Comparison of ENCODE assay signal across 8 cellular contexts in the genomic region with DNA sequence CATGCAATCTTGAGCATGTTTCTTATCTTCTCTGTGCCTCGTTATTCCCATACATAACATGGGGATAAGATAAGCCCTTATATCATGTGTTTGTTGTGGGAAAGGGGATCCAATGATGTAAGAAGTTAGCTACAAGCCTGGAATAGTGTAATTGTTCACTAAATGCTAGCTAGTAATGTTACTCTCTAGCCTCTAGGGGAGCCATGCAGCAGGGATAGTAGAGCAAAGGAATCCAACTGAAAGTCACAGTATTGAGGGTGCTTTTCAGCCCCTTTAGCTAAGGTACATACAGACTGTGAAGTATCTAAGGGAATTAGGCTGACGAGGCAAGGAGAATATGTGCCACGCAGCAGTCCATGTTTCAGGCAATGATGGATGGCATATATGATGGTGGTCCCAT. TPM values are rescaled to one million over a fixed set of nuclear protein-coding genes. Genes with fewer than 3 reads are reported as not detected.
DNase-seq lines count a peak whose midpoint lies in the region; ATAC-seq and TF ChIP-seq lines count a peak whose summit lies in the region.

No MANE protein-coding gene starts in this region.

- H3K9me3 Mint-ChIP-seq in activated naive CD8-positive, alpha-beta T cell treated with anti-CD3 and anti-CD28 coated beads, Interleukin-2, amount 10 ng/mL, durations not matched to agents 7 days and 5 days, result no peaks in the 10 kb centered on the region
- no peaks in the 10 kb centered on the region for H3K9me3 Mint-ChIP-seq in activated naive CD8-positive, alpha-beta T cell treated with anti-CD3 and anti-CD28 coated beads, Interleukin-2, amount 50 U/mL, for 24 hours
- no peaks in the 10 kb centered on the region for H3K9me3 Mint-ChIP-seq in activated T-cell treated with anti-CD3 and anti-CD28 coated beads, Interleukin-2, amount 50 U/mL, for 4 hours

- no peak for DNase-seq in activated naive CD8-positive, alpha-beta T cell treated with anti-CD3 and anti-CD28 coated beads, Interleukin-2, amount 10 ng/mL, durations not matched to agents 7 days and 5 days
- DNase-seq in activated naive CD8-positive, alpha-beta T cell treated with anti-CD3 and anti-CD28 coated beads, Interleukin-2, amount 50 U/mL, for 24 hours, result no peak
- DNase-seq in NCI-H69 (lab: John Stamatoyannopoulos, UW) (peak; percentile 33), epithelial cell of proximal tubule (ENCODE audit: low read depth) (no peak), transverse colon (no peak), tibial nerve (ENCODE audit: low spot score in 2 of 2) (no peak)
- DNase-seq in activated T-cell treated with anti-CD3 and anti-CD28 coated beads, Interleukin-2, amount 50 U/mL, for 4 hours, result no peak

- no peak for ATAC-seq in activated naive CD8-positive, alpha-beta T cell treated with anti-CD3 and anti-CD28 coated beads, Interleukin-2, amount 10 ng/mL, durations not matched to agents 7 days and 5 days (ENCODE audit: low read depth)
- no peak for ATAC-seq in activated naive CD8-positive, alpha-beta T cell treated with anti-CD3 and anti-CD28 coated beads, Interleukin-2, amount 50 U/mL, for 24 hours
- ATAC-seq in HG02885 (IDR thresholded peaks at IDR 0.05; ENCODE audit: poor library complexity, unreplicated experiment), result no peak
- no peak for ATAC-seq in activated T-cell treated with anti-CD3 and anti-CD28 coated beads, Interleukin-2, amount 50 U/mL, for 4 hours

- TF ChIP-seq CTCF in epithelial cell of proximal tubule (conservative IDR thresholded peaks at IDR 0.05; ENCODE audit: low read depth, low read length) (peak; percentile 72), transverse colon (IDR thresholded peaks at IDR 0.05) (peak; percentile 9 to 39 (median 28)), tibial nerve (IDR thresholded peaks at IDR 0.05) (peak in 2 of 5 experiments; percentile 6 to 23)

- H3K27ac ChIP-seq in transverse colon, result no peak overlapping the region
- H3K27ac ChIP-seq in tibial nerve, result no peak overlapping the region

- POLR2A ChIA-PET in activated naive CD8-positive, alpha-beta T cell treated with anti-CD3 and anti-CD28 coated beads, Interleukin-2, amount 10 ng/mL, durations not matched to agents 7 days and 5 days (lab: Charles Lee), result interaction anchor here (2.3 to 3.1 kb wide), 2 partner anchors 19 to 70 kb away, joined by 5 to 12 read pairs; no protein-coding TSS in a partner anchor

- H3K36me3 ChIP-seq in transverse colon (no peaks in the 10 kb centered on the region), tibial nerve (no peaks in the 10 kb centered on the region)

- H3K4me3 ChIP-seq in epithelial cell of proximal tubule (ENCODE audit: low read depth, low read length) (no peak overlapping the region), transverse colon (no peak overlapping the region), tibial nerve (no peak overlapping the region)

- 78 to 85% methylated on average over 2 to 3 of the region's 3 CpGs for WGBS in transverse colon (ENCODE audit: low coverage in 1 of 2), 2 donors
- WGBS in tibial nerve, 2 donors, result 61 to 62% methylated on average over 3 of the region's 3 CpGs

- TF ChIP-seq EP300 in transverse colon (IDR thresholded peaks at IDR 0.05; ENCODE audit: low read depth) (no peak), tibial nerve (IDR thresholded peaks at IDR 0.05) (no peak)

- peaks cover 29% of the 10 kb centered on the region for H3K4me1 Mint-ChIP-seq in activated naive CD8-positive, alpha-beta T cell treated with anti-CD3 and anti-CD28 coated beads, Interleukin-2, amount 10 ng/mL, durations not matched to agents 7 days and 5 days
- H3K4me1 Mint-ChIP-seq in activated naive CD8-positive, alpha-beta T cell treated with anti-CD3 and anti-CD28 coated beads, Interleukin-2, amount 50 U/mL, for 24 hours, result peaks cover 56% of the 10 kb centered on the region
- peaks cover 44% of the 10 kb centered on the region for H3K4me1 Mint-ChIP-seq in activated T-cell treated with anti-CD3 and anti-CD28 coated beads, Interleukin-2, amount 50 U/mL, for 4 hours (ENCODE audit: low read depth)

- H3K27me3 Mint-ChIP-seq in activated naive CD8-positive, alpha-beta T cell treated with anti-CD3 and anti-CD28 coated beads, Interleukin-2, amount 10 ng/mL, durations not matched to agents 7 days and 5 days, result peaks cover 5% of the 10 kb centered on the region
- no peaks in the 10 kb centered on the region for H3K27me3 Mint-ChIP-seq in activated naive CD8-positive, alpha-beta T cell treated with anti-CD3 and anti-CD28 coated beads, Interleukin-2, amount 50 U/mL, for 24 hours
- no peaks in the 10 kb centered on the region for H3K27me3 Mint-ChIP-seq in activated T-cell treated with anti-CD3 and anti-CD28 coated beads, Interleukin-2, amount 50 U/mL, for 4 hours (ENCODE audit: low read depth)

- peak overlapping the region; percentile 80 for H3K27ac Mint-ChIP-seq in activated naive CD8-positive, alpha-beta T cell treated with anti-CD3 and anti-CD28 coated beads, Interleukin-2, amount 10 ng/mL, durations not matched to agents 7 days and 5 days
- no peak overlapping the region for H3K27ac Mint-ChIP-seq in activated naive CD8-positive, alpha-beta T cell treated with anti-CD3 and anti-CD28 coated beads, Interleukin-2, amount 50 U/mL, for 24 hours

- no peak overlapping the region for H3K4me3 Mint-ChIP-seq in activated naive CD8-positive, alpha-beta T cell treated with anti-CD3 and anti-CD28 coated beads, Interleukin-2, amount 10 ng/mL, durations not matched to agents 7 days and 5 days
- H3K4me3 Mint-ChIP-seq in activated naive CD8-positive, alpha-beta T cell treated with anti-CD3 and anti-CD28 coated beads, Interleukin-2, amount 50 U/mL, for 24 hours, result no peak overlapping the region
- no peak overlapping the region for H3K4me3 Mint-ChIP-seq in activated T-cell treated with anti-CD3 and anti-CD28 coated beads, Interleukin-2, amount 50 U/mL, for 4 hours

- intact Hi-C loops in transverse colon (cut with DNase I; ENCODE audit: low total_unique reads), result no loop called here

- H3K4me1 ChIP-seq in transverse colon (no peaks in the 10 kb centered on the region), tibial nerve (no peaks in the 10 kb centered on the region)

- in situ Hi-C loops in transverse colon (cut with MboI; ENCODE audit: low pct_ligation_motif_present in 1 of 4, low pct_unique_long_range_greater_than_20kb in 1 of 4, low sequenced_read_pairs in 3 of 4), result loop anchor here in 1 of 4 donors (10.0 kb wide), 1 partner anchor 282 kb away; no protein-coding TSS in a partner anchor

- peaks cover 1% of the 10 kb centered on the region for H3K36me3 Mint-ChIP-seq in activated naive CD8-positive, alpha-beta T cell treated with anti-CD3 and anti-CD28 coated beads, Interleukin-2, amount 10 ng/mL, durations not matched to agents 7 days and 5 days
- no peaks in the 10 kb centered on the region for H3K36me3 Mint-ChIP-seq in activated naive CD8-positive, alpha-beta T cell treated with anti-CD3 and anti-CD28 coated beads, Interleukin-2, amount 50 U/mL, for 24 hours (ENCODE audit: low read depth)
- H3K36me3 Mint-ChIP-seq in activated T-cell treated with anti-CD3 and anti-CD28 coated beads, Interleukin-2, amount 50 U/mL, for 4 hours (ENCODE audit: insufficient read depth), result no peaks in the 10 kb centered on the region

- H3K27me3 ChIP-seq in transverse colon, result no peaks in the 10 kb centered on the region
- no peaks in the 10 kb centered on the region for H3K27me3 ChIP-seq in tibial nerve

- H3K9me3 ChIP-seq in transverse colon (no peaks in the 10 kb centered on the region), tibial nerve (no peaks in the 10 kb centered on the region)

- no peak for TF ChIP-seq POLR2A in transverse colon (IDR thresholded peaks at IDR 0.05)
- no peak for TF ChIP-seq POLR2A in tibial nerve (IDR thresholded peaks at IDR 0.05)

RNA-seq across cellular contexts. Expression of a gene that starts 46.9 kb away (rescaled TPM):
- total RNA-seq in activated naive CD8-positive, alpha-beta T cell treated with anti-CD3 and anti-CD28 coated beads, Interleukin-2, amount 10 ng/mL, durations not matched to agents 7 days and 5 days, result under 1 TPM in 1 of 2 experiments, not detected in 1; 0.19 TPM
- total RNA-seq in epithelial cell of proximal tubule (not detected in 2 replicates), transverse colon (1 to 10 TPM in 2 of 4 donors, not detected in 2; 2.0 to 4.3 TPM), tibial nerve (not detected)
- 10 to 100 TPM in 1 of 3 donors, 1 to 10 TPM in 2; 7.5 to 14.4 (median 8.6) TPM for total RNA-seq in activated T-cell treated with anti-CD3 and anti-CD28 coated beads, Interleukin-2, amount 50 U/mL, for 4 hours
